Comparison of ENCODE assay signal across 2 cellular contexts in genomic region chr14:75823334-75823733, GRCh38.
TF ChIP-seq lines count a peak whose summit lies in the region.

No MANE protein-coding gene starts in this region.

TF ChIP-seq in SK-N-SH, 30 proteins besides CTCF, POLR2A, EP300 and RAD21 (continued from another document):
- TF ChIP-seq, protein P1, sequence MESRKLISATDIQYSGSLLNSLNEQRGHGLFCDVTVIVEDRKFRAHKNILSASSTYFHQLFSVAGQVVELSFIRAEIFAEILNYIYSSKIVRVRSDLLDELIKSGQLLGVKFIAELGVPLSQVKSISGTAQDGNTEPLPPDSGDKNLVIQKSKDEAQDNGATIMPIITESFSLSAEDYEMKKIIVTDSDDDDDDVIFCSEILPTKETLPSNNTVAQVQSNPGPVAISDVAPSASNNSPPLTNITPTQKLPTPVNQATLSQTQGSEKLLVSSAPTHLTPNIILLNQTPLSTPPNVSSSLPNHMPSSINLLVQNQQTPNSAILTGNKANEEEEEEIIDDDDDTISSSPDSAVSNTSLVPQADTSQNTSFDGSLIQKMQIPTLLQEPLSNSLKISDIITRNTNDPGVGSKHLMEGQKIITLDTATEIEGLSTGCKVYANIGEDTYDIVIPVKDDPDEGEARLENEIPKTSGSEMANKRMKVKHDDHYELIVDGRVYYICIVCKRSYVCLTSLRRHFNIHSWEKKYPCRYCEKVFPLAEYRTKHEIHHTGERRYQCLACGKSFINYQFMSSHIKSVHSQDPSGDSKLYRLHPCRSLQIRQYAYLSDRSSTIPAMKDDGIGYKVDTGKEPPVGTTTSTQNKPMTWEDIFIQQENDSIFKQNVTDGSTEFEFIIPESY (IDR thresholded peaks at IDR 0.05; ENCODE audit: borderline replicate concordance, low read depth) = no peak
- no peak for TF ChIP-seq JUND (IDR thresholded peaks at IDR 0.05)
- TF ChIP-seq TAF1 (IDR thresholded peaks at IDR 0.05; ENCODE audit: borderline replicate concordance, low read depth, low read length) = no peak
- no peak for TF ChIP-seq RFX5 (IDR thresholded peaks at IDR 0.05; ENCODE audit: low read length)
- TF ChIP-seq, protein P2, sequence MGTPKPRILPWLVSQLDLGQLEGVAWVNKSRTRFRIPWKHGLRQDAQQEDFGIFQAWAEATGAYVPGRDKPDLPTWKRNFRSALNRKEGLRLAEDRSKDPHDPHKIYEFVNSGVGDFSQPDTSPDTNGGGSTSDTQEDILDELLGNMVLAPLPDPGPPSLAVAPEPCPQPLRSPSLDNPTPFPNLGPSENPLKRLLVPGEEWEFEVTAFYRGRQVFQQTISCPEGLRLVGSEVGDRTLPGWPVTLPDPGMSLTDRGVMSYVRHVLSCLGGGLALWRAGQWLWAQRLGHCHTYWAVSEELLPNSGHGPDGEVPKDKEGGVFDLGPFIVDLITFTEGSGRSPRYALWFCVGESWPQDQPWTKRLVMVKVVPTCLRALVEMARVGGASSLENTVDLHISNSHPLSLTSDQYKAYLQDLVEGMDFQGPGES (IDR thresholded peaks at IDR 0.05; ENCODE audit: low read depth, low read length) = no peak
- TF ChIP-seq, protein P3, sequence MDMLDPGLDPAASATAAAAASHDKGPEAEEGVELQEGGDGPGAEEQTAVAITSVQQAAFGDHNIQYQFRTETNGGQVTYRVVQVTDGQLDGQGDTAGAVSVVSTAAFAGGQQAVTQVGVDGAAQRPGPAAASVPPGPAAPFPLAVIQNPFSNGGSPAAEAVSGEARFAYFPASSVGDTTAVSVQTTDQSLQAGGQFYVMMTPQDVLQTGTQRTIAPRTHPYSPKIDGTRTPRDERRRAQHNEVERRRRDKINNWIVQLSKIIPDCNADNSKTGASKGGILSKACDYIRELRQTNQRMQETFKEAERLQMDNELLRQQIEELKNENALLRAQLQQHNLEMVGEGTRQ (IDR thresholded peaks at IDR 0.05; ENCODE audit: borderline replicate concordance, low read depth, low read length) = no peak
- TF ChIP-seq ELF1 (IDR thresholded peaks at IDR 0.05) = no peak
- TF ChIP-seq RCOR1 (IDR thresholded peaks at IDR 0.05; ENCODE audit: low read length) = no peak
- no peak for TF ChIP-seq NRF1 (IDR thresholded peaks at IDR 0.05; ENCODE audit: low read depth, low read length)
- no peak for TF ChIP-seq FOSL2 (IDR thresholded peaks at IDR 0.05; ENCODE audit: borderline replicate concordance, low read depth)
- TF ChIP-seq SMC3 (IDR thresholded peaks at IDR 0.05; ENCODE audit: low read depth, low read length) = no peak
- no peak for TF ChIP-seq MEF2A (IDR thresholded peaks at IDR 0.05; ENCODE audit: borderline replicate concordance, low read depth)
- no peak for TF ChIP-seq CHD2 (IDR thresholded peaks at IDR 0.05; ENCODE audit: low read length, partially characterized antibody)
- TF ChIP-seq USF1 (IDR thresholded peaks at IDR 0.05; ENCODE audit: borderline replicate concordance, low read depth) = no peak
- TF ChIP-seq YY1 (IDR thresholded peaks at IDR 0.05; ENCODE audit: low read depth) = no peak
- TF ChIP-seq GABPA (IDR thresholded peaks at IDR 0.05; ENCODE audit: low read depth) = no peak
- no peak for TF ChIP-seq FOXM1 (IDR thresholded peaks at IDR 0.05; ENCODE audit: low read depth)
- TF ChIP-seq, protein P4, sequence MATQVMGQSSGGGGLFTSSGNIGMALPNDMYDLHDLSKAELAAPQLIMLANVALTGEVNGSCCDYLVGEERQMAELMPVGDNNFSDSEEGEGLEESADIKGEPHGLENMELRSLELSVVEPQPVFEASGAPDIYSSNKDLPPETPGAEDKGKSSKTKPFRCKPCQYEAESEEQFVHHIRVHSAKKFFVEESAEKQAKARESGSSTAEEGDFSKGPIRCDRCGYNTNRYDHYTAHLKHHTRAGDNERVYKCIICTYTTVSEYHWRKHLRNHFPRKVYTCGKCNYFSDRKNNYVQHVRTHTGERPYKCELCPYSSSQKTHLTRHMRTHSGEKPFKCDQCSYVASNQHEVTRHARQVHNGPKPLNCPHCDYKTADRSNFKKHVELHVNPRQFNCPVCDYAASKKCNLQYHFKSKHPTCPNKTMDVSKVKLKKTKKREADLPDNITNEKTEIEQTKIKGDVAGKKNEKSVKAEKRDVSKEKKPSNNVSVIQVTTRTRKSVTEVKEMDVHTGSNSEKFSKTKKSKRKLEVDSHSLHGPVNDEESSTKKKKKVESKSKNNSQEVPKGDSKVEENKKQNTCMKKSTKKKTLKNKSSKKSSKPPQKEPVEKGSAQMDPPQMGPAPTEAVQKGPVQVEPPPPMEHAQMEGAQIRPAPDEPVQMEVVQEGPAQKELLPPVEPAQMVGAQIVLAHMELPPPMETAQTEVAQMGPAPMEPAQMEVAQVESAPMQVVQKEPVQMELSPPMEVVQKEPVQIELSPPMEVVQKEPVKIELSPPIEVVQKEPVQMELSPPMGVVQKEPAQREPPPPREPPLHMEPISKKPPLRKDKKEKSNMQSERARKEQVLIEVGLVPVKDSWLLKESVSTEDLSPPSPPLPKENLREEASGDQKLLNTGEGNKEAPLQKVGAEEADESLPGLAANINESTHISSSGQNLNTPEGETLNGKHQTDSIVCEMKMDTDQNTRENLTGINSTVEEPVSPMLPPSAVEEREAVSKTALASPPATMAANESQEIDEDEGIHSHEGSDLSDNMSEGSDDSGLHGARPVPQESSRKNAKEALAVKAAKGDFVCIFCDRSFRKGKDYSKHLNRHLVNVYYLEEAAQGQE (IDR thresholded peaks at IDR 0.05; ENCODE audit: low read depth, low read length) = no peak

TF ChIP-seq in SK-N-SH treated with all-trans-retinoic acid at 6 μM for 48 hours, 23 proteins besides CTCF, POLR2A, EP300 and RAD21 (continued from another document):
- TF ChIP-seq, protein P5, sequence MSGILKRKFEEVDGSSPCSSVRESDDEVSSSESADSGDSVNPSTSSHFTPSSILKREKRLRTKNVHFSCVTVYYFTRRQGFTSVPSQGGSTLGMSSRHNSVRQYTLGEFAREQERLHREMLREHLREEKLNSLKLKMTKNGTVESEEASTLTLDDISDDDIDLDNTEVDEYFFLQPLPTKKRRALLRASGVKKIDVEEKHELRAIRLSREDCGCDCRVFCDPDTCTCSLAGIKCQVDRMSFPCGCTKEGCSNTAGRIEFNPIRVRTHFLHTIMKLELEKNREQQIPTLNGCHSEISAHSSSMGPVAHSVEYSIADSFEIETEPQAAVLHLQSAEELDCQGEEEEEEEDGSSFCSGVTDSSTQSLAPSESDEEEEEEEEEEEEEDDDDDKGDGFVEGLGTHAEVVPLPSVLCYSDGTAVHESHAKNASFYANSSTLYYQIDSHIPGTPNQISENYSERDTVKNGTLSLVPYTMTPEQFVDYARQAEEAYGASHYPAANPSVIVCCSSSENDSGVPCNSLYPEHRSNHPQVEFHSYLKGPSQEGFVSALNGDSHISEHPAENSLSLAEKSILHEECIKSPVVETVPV (CRISPR knock-in tag; IDR thresholded peaks at IDR 0.05) = no peak
- TF ChIP-seq ZFP3 (CRISPR knock-in tag; IDR thresholded peaks at IDR 0.05) = no peak
- no peak for TF ChIP-seq GLIS3 (CRISPR knock-in tag; IDR thresholded peaks at IDR 0.05)
- TF ChIP-seq, protein P6, sequence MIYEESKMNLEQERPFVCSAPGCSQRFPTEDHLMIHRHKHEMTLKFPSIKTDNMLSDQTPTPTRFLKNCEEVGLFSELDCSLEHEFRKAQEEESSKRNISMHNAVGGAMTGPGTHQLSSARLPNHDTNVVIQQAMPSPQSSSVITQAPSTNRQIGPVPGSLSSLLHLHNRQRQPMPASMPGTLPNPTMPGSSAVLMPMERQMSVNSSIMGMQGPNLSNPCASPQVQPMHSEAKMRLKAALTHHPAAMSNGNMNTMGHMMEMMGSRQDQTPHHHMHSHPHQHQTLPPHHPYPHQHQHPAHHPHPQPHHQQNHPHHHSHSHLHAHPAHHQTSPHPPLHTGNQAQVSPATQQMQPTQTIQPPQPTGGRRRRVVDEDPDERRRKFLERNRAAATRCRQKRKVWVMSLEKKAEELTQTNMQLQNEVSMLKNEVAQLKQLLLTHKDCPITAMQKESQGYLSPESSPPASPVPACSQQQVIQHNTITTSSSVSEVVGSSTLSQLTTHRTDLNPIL (CRISPR knock-in tag; IDR thresholded peaks at IDR 0.05; ENCODE audit: low read depth) = no peak
TF ChIP-seq in SK-N-SH treated with all-trans-retinoic acid at 6 μM for 48 hours: peak in this region for 0.
